Comparison of ENCODE assay signal across 1 cellular context in genomic region chr13:98798849-98799645, GRCh38.
TF ChIP-seq lines count a peak whose summit lies in the region.

No MANE protein-coding gene starts in this region.

TF ChIP-seq in IMR-90, 13 proteins besides CTCF, POLR2A, EP300 and RAD21 (continued from another document):
- no peak for TF ChIP-seq SMC3 (IDR thresholded peaks at IDR 0.05; ENCODE audit: low read depth, low read length)
